In the genomic region with DNA sequence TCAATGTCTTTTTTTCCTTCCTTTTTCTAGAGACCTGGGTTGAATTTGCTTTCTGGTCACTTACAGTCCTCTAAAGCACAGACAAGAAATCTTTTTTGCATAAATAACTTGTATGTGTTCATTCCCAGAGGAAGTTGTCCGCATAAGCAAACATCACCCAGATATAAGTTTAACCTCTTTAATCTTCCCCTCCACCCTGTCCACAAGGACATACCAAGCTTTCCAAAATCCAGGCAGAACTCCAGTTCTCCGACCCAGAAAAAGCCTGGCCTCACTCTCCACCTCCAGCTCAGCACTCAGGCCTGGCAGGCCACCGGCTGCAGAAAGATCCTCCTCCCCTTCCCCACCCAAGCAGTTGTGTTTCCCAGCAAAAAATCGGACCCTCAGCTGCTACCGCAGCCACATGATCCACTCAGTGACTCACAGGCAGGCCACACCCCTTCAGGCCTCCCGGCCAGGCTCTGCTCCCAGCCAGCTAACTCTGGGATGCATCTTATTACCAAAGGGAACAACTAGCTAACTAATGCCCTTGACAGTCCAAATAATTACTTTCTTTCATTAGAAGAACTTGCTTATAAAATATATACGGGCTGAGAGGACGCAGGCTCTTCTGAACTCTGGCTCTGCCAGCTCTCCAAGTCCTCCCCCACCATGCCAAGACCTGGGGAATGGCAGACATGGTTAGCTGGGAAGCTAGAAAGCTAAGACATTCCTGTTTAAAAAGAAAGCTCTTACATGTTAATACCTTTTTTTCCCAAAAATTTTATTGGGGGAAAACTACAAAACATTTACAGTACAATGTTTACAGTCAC, we compare ENCODE assay signal across 8 cellular contexts. TPM values are rescaled to one million over a fixed set of nuclear protein-coding genes. Genes with fewer than 3 reads are reported as not detected.
A peak's percentile ranks its signal among the peaks of the same experiment; 100 is the strongest.
DNase-seq lines count a peak whose midpoint lies in the region; ATAC-seq, FAIRE-seq and TF ChIP-seq lines count a peak whose summit lies in the region.

No MANE protein-coding gene starts in this region.

- H3K27ac Mint-ChIP-seq in CD14-positive monocyte = peak overlapping the region; percentile 98 to 99 (median 98)
- peak overlapping the region; percentile 98 for H3K27ac Mint-ChIP-seq in activated naive CD4-positive, alpha-beta T cell treated with anti-CD3 and anti-CD28 coated beads, Interleukin-2, amount 50 U/mL, for 24 hours
- peak overlapping the region; percentile 99 for H3K27ac Mint-ChIP-seq in nephron progenitor cell

- peak; percentile 59 for FAIRE-seq in HTR-8/SVneo (lab: Jason Lieb, UNC)

- peak overlapping the region in 2 of 3 donors; percentile 91 to 99 for H3K4me3 ChIP-seq in thyroid gland (replicated peaks in 1 of 3)

- CTCF ChIA-PET in RWPE1 (lab: Yijun Ruan, JAX) = interaction anchor here (0.6 to 1.1 kb wide), 3 partner anchors 208 to 393 kb away, joined by 3 to 10 read pairs (median 4); no protein-coding TSS in a partner anchor

- H3K4me1 Mint-ChIP-seq in CD14-positive monocyte = peaks cover 52% of the 10 kb centered on the region
- H3K4me1 Mint-ChIP-seq in activated naive CD4-positive, alpha-beta T cell treated with anti-CD3 and anti-CD28 coated beads, Interleukin-2, amount 50 U/mL, for 24 hours = peaks cover 58% of the 10 kb centered on the region
- peaks cover 70% of the 10 kb centered on the region for H3K4me1 Mint-ChIP-seq in nephron progenitor cell

- H3K36me3 ChIP-seq in thyroid gland = peaks cover 44 to 45% of the 10 kb centered on the region in 2 donors

- no peak for TF ChIP-seq CTCF in CD14-positive monocyte (IDR thresholded peaks at IDR 0.05)
- TF ChIP-seq CTCF in RWPE1 (conservative IDR thresholded peaks at IDR 0.05; ENCODE audit: low read depth) = no peak
- TF ChIP-seq CTCF in nephron progenitor cell (IDR thresholded peaks at IDR 0.05) = no peak
- no peak for TF ChIP-seq CTCF in thyroid gland (IDR thresholded peaks at IDR 0.05)

- DNase-seq in CD14-positive monocyte (ENCODE audit: low spot score) (peak; percentile 81), HTR-8/SVneo (ENCODE audit: insufficient read length, low spot score) (peak; percentile 90), RWPE1 (ENCODE audit: low spot score) (peak; percentile 85), foreskin melanocyte (peak; percentile 97), nephron progenitor cell (peak; percentile 81), thyroid gland (peak; percentile 89)

- intact Hi-C loops in CD14-positive monocyte (cut with micrococcal nuclease) (loop anchor here in 1 of 2 donors (5.0 to 10.0 kb wide), 3 partner anchors 65 to 397 kb away; no protein-coding TSS in a partner anchor), thyroid gland (cut with DNase I) (loop anchor here (5.0 kb wide), 1 partner anchor 395 kb away; no protein-coding TSS in a partner anchor)

- H3K4me1 ChIP-seq in thyroid gland = peaks cover 30 to 41% of the 10 kb centered on the region in 2 donors

- TF ChIP-seq POLR2A in thyroid gland (IDR thresholded peaks at IDR 0.05) = peak in 1 of 2 donors; percentile 76

- peaks cover 0 to 9% (median 0%) of the 10 kb centered on the region in 7 donors for H3K9me3 Mint-ChIP-seq in CD14-positive monocyte
- no peaks in the 10 kb centered on the region for H3K9me3 Mint-ChIP-seq in activated naive CD4-positive, alpha-beta T cell treated with anti-CD3 and anti-CD28 coated beads, Interleukin-2, amount 50 U/mL, for 24 hours
- no peaks in the 10 kb centered on the region for H3K9me3 Mint-ChIP-seq in nephron progenitor cell

- no peaks in the 10 kb centered on the region for H3K9me3 ChIP-seq in thyroid gland

- H3K4me3 Mint-ChIP-seq in CD14-positive monocyte (peak overlapping the region; percentile 98 to 100), nephron progenitor cell (peak overlapping the region; percentile 85)
- H3K4me3 Mint-ChIP-seq in activated naive CD4-positive, alpha-beta T cell treated with anti-CD3 and anti-CD28 coated beads, Interleukin-2, amount 50 U/mL, for 24 hours = peak overlapping the region; percentile 96

- POLR2A ChIA-PET in RWPE1 (lab: Yijun Ruan, JAX; ENCODE audit: low non-redundant PET) = interaction anchor here (0.6 to 1.7 kb wide), 3 partner anchors 45 to 264 kb away, joined by 3 to 7 read pairs (median 4); no protein-coding TSS in a partner anchor

- no peak for ATAC-seq in HG03354 (IDR thresholded peaks at IDR 0.05; ENCODE audit: poor library complexity, severe bottlenecking, unreplicated experiment)

- H3K27ac ChIP-seq in RWPE1 (peak overlapping the region; percentile 99), thyroid gland (peak overlapping the region; percentile 99 to 100 (median 100))

- 0 to 1% methylated on average over 8 of the region's 8 CpGs for WGBS in thyroid gland, 2 donors

- H3K36me3 Mint-ChIP-seq in CD14-positive monocyte (peaks cover 23 to 41% of the 10 kb centered on the region in 2 donors), nephron progenitor cell (ENCODE audit: low read depth) (peaks cover 9% of the 10 kb centered on the region)
- H3K36me3 Mint-ChIP-seq in activated naive CD4-positive, alpha-beta T cell treated with anti-CD3 and anti-CD28 coated beads, Interleukin-2, amount 50 U/mL, for 24 hours = peaks cover 11% of the 10 kb centered on the region

- H3K27me3 Mint-ChIP-seq in CD14-positive monocyte (ENCODE audit: low read depth in 3 of 3) (peaks cover 0 to 4% (median 0%) of the 10 kb centered on the region in 3 donors), nephron progenitor cell (ENCODE audit: low read depth, poor library complexity) (no peaks in the 10 kb centered on the region)
- no peaks in the 10 kb centered on the region for H3K27me3 Mint-ChIP-seq in activated naive CD4-positive, alpha-beta T cell treated with anti-CD3 and anti-CD28 coated beads, Interleukin-2, amount 50 U/mL, for 24 hours

- no peaks in the 10 kb centered on the region for H3K27me3 ChIP-seq in thyroid gland

RNA-seq across cellular contexts. Expression of a gene that starts 4.5 kb away (rescaled TPM):
- polyA plus RNA-seq in CD14-positive monocyte = 10 to 100 TPM; 84.4 to 88.3 TPM
- total RNA-seq in thyroid gland = 100 to 1,000 TPM; 146 to 287 (median 172) TPM
